8 cellular contexts compared by ENCODE assay signal in the genomic region with DNA sequence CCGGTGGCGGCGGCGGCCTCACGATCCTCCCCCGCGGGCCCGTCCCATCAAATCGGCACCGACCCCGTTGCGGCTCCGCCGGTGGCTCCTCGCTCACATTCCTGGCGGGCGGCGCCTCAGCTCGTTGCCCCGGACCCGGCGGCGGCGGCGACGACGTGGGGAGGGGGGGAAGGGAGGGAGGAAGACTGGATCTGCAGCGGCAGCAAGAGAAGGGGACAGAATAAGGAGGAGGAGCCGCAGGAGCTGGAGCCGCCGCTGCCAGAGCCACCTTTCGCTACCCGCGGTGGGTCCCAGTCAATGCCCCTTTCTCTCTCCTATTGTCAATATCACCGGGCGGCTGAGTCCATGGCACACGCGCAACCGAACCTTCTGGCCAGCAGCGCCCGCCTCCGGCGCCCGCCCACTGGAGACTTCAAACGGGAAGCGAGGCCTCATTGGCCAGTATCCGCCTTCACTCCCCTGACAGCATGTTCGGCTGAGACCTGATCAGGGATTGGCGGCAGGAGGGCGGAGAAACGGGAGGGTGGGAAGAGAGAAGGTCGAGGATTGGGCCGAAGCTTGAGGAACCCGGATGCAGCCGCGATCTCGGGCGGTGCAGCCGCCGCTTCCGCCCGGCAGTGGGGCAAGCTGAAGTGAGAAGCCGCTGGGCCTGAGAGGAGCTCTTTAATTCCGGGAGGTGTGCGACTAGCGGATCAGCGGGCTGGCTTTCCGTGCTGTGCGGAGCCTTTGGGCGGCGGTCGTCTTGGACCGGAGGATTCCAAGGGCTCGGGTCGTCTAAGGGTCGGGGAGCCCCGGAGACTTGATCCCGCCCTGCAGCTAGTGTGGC. TPM values are rescaled to one million over a fixed set of nuclear protein-coding genes. Genes with fewer than 3 reads are reported as not detected.
DNase-seq lines count a peak whose midpoint lies in the region; ATAC-seq, FAIRE-seq and TF ChIP-seq lines count a peak whose summit lies in the region.

A gene (minus strand): TSS at position 378 of the 826 bp plus-strand sequence. CDS start 3,692 bp downstream, outside the sequence.

- H3K9me3 ChIP-seq in H1 (ENCODE audit: insufficient read depth in 2 of 2, low read depth in 1 of 2, low read length in 1 of 2): no peaks in the 10 kb centered on the region

- CTCF ChIA-PET in H1 (lab: Charles Lee; ENCODE audit: partially characterized antibody): interaction anchor here (0.7 to 2.0 kb wide), 11 partner anchors 10 to 154 kb away, joined by 3 to 8 read pairs (median 4); no protein-coding TSS in a partner anchor

- H3K4me2 ChIP-seq in H1 (ENCODE audit: insufficient read depth in 1 of 2, low read depth in 2 of 2, low read length in 2 of 2): peak within 1 kb of the TSS; percentile 63 to 73

- H3K79me1 ChIP-seq in H1 (ENCODE audit: low read depth, low read length): no peaks in the 10 kb centered on the region

- H4K8ac ChIP-seq in H1 (ENCODE audit: extremely low read depth, insufficient read depth, low read length): peak within 1 kb of the TSS; percentile 96

- H3K9ac ChIP-seq in H1 (replicated peaks in 1 of 4; ENCODE audit: extremely low read depth in 1 of 4, low read depth in 3 of 4, low read length in 3 of 4): peak within 1 kb of the TSS; percentile 78 to 96 (median 82)

- no peaks in the 10 kb centered on the region for H3K27me3 ChIP-seq in H1 (replicated peaks in 1 of 4; ENCODE audit: control insufficient read depth in 3 of 4, extremely low read depth in 1 of 4, insufficient read depth in 3 of 4, low read length in 3 of 4)

- H3K56ac ChIP-seq in H1 (replicated peaks; ENCODE audit: insufficient read length, low read depth, low read length): peak within 1 kb of the TSS; percentile 74

- H2BK5ac ChIP-seq in H1 (ENCODE audit: low read depth, low read length): peak within 1 kb of the TSS; percentile 82; the same call in 1 of the 2 replicates

- TF ChIP-seq EP300 in H1 (IDR thresholded peaks at IDR 0.05; ENCODE audit: borderline replicate concordance in 1 of 2, low read depth in 2 of 2, low read length in 2 of 2): no peak; a peak in 1 of 3 replicates

- no peak for TF ChIP-seq CTCF in H1 (IDR thresholded peaks at IDR 0.05; ENCODE audit: control extremely low read depth in 1 of 3, insufficient read depth in 1 of 3, low read depth in 1 of 3, low read length in 3 of 3)

- TF ChIP-seq POLR2A in H1 (IDR thresholded peaks at IDR 0.05; ENCODE audit: control extremely low read depth in 1 of 2, low read depth in 2 of 2, low read length in 2 of 2): peak; percentile 57 to 93

- peaks cover 7% of the 10 kb centered on the region for H3K36me3 Mint-ChIP-seq in memory B cell

- peak within 1 kb of the TSS; percentile 69 for H3K27ac ChIP-seq in H1 (ENCODE audit: low read depth, low read length)

- H3K4me1 ChIP-seq in H1 (replicated peaks in 1 of 4; ENCODE audit: control insufficient read depth in 3 of 4, insufficient read depth in 4 of 4, low read length in 3 of 4): peaks cover 0 to 4% (median 0%) of the 10 kb centered on the region in 4 experiments; a peak in 3 of 7 replicates

- peak within 1 kb of the TSS; percentile 72 for H2AFZ ChIP-seq in H1 (ENCODE audit: low read length)

- no peak within 1 kb of the TSS for H3K23ac ChIP-seq in H1 (ENCODE audit: insufficient read length)

- H2BK12ac ChIP-seq in H1 (ENCODE audit: low read depth, low read length): no peak within 1 kb of the TSS

- no peak for TF ChIP-seq RAD21 in H1 (IDR thresholded peaks at IDR 0.05 in 1 of 2, conservative IDR thresholded peaks at IDR 0.05 in 1 of 2; ENCODE audit: low read depth in 2 of 2, low read length in 2 of 2)

- H3K4me3 ChIP-seq in H1 (ENCODE audit: extremely low read depth in 1 of 4, insufficient read depth in 2 of 4, low read depth in 3 of 4, low read length in 4 of 4): peak within 1 kb of the TSS; percentile 83 to 99 (median 88)

- no peak within 1 kb of the TSS for H3K14ac ChIP-seq in H1 (ENCODE audit: insufficient read length)

- no peaks in the 10 kb centered on the region for H3K27me3 Mint-ChIP-seq in memory B cell

- ATAC-seq in GM21367 (IDR thresholded peaks at IDR 0.05; ENCODE audit: unreplicated experiment): peak; percentile 92
- peak; percentile 92 for ATAC-seq in memory B cell (ENCODE audit: low read depth)

- H3K4me1 Mint-ChIP-seq in memory B cell: peaks cover 26% of the 10 kb centered on the region

- H4K91ac ChIP-seq in H1 (replicated peaks; ENCODE audit: insufficient read length, low read length): peak within 1 kb of the TSS; percentile 18

- H3K27ac Mint-ChIP-seq in memory B cell: peak within 1 kb of the TSS; percentile 93

- peak within 1 kb of the TSS; percentile 75; the same call in 1 of the 2 replicates for H3K18ac ChIP-seq in H1 (ENCODE audit: extremely low read depth, low read length)

- 1% methylated on average over 46 of the region's 78 CpGs; no CpG with 5 or more reads in 1 of the 2 experiments for WGBS in H1 (ENCODE audit: extremely low coverage in 1 of 2, insufficient coverage in 1 of 2, insufficient read length in 1 of 2, insufficient replicate concordance in 2 of 2, low coverage in 1 of 2, low lambda C conversion rate in 2 of 2, missing lambda C conversion rate in 1 of 2), 2 experiments

- H4K20me1 ChIP-seq in H1 (replicated peaks in 1 of 2; ENCODE audit: control insufficient read depth in 1 of 2, insufficient read depth in 2 of 2, low read length in 2 of 2): peaks cover 0 to 3% of the 10 kb centered on the region in 2 experiments

- DNase-seq in COLO829 (ENCODE audit: low spot score): peak; percentile 93
- DNase-seq in HTR-8/SVneo (ENCODE audit: insufficient read length, low spot score): peak; percentile 100
- DNase-seq in NOMO-1 treated with dmso at 0.1 percent for 144 hours (lab: John Stamatoyannopoulos, UW; ENCODE audit: unreplicated experiment): peak; percentile 98
- DNase-seq in activated CD8-positive, alpha-beta memory T cell treated with anti-CD3 and anti-CD28 coated beads for 48 hours (ENCODE audit: low read depth in 2 of 3, low spot score in 2 of 3): peak; percentile 71 to 95 (median 88)
- peak; percentile 93 to 98 for DNase-seq in H1 (ENCODE audit: low read depth in 1 of 2, low spot score in 2 of 2)
- DNase-seq in memory B cell (ENCODE audit: low spot score in 2 of 2): peak; percentile 92 to 97
- DNase-seq in stimulated activated CD8-positive, alpha-beta memory T cell treated with anti-CD3 and anti-CD28 coated beads, Interleukin-12 subunit alpha, Interleukin-12 subunit beta, amount 100 ng/mL, for 24 hours (ENCODE audit: extremely low read depth): peak; percentile 92

- H2AK5ac ChIP-seq in H1 (ENCODE audit: low read depth, low read length): no peak within 1 kb of the TSS

- no peak within 1 kb of the TSS for H2BK120ac ChIP-seq in H1 (replicated peaks; ENCODE audit: low read depth, low read length)

- H2BK20ac ChIP-seq in H1 (ENCODE audit: low read length): no peak within 1 kb of the TSS

- peaks cover 0 to 18% (median 5%) of the 10 kb centered on the region in 4 experiments; a peak in 6 of 8 replicates for H3K36me3 ChIP-seq in H1 (ENCODE audit: control insufficient read depth in 2 of 4, insufficient read depth in 4 of 4, low read length in 3 of 4)

- peak within 1 kb of the TSS; percentile 92 for H3K4me3 Mint-ChIP-seq in memory B cell

- no peaks in the 10 kb centered on the region for H3K9me3 Mint-ChIP-seq in memory B cell

- H3K23me2 ChIP-seq in H1 (ENCODE audit: low read depth, low read length): 0 out of 2 replicates have a peak, but pooled peaks cover 3% of the 10 kb centered on the region

- POLR2A ChIA-PET in H1 (lab: Charles Lee; ENCODE audit: partially characterized antibody): interaction anchor here (0.6 to 3.2 kb wide), 21 partner anchors 9 to 154 kb away, joined by 3 to 17 read pairs (median 4); a partner anchor contains a TSS

- peak within 1 kb of the TSS; percentile 57 for H3K4ac ChIP-seq in H1 (replicated peaks; ENCODE audit: insufficient read length, low read depth, low read length)

- no peak within 1 kb of the TSS for H2BK15ac ChIP-seq in H1 (ENCODE audit: low read length)

- H3K79me2 ChIP-seq in H1 (ENCODE audit: control insufficient read depth in 1 of 2, insufficient read depth in 2 of 2, low read length in 2 of 2): peaks cover 0 to 38% of the 10 kb centered on the region in 2 experiments; a peak in 3 of 4 replicates

- peak; percentile 100 for FAIRE-seq in HTR-8/SVneo (lab: Jason Lieb, UNC)
- peak; percentile 28 for FAIRE-seq in H1 (lab: Jason Lieb, UNC)

- peak within 1 kb of the TSS; percentile 80 for H4K5ac ChIP-seq in H1 (ENCODE audit: insufficient read length, low read depth, low read length)

TF ChIP-seq in H1, 55 proteins besides CTCF, POLR2A, EP300 and RAD21 (continues in another document):
- TF ChIP-seq RBBP5 (IDR thresholded peaks at IDR 0.05; ENCODE audit: borderline replicate concordance, low read depth, low read length) (0 out of 2 replicates have a peak, but pooled peaks have one; percentile 59), NRF1 (IDR thresholded peaks at IDR 0.05; ENCODE audit: low read depth, low read length) (no peak), KDM1A (IDR thresholded peaks at IDR 0.05; ENCODE audit: borderline replicate concordance, low read length) (peak; percentile 87; the same call in 1 of the 2 replicates), HDAC2 (IDR thresholded peaks at IDR 0.05; ENCODE audit: borderline replicate concordance in 1 of 2, low read depth in 2 of 2, low read length in 2 of 2) (0 out of 4 replicates have a peak, but pooled peaks of 1 of the 2 experiments have one; percentile 5), TEAD4 (IDR thresholded peaks at IDR 0.05; ENCODE audit: low read depth, low read length) (no peak), CREB1 (IDR thresholded peaks at IDR 0.05) (peak; percentile 62)
- TF ChIP-seq, protein P1, sequence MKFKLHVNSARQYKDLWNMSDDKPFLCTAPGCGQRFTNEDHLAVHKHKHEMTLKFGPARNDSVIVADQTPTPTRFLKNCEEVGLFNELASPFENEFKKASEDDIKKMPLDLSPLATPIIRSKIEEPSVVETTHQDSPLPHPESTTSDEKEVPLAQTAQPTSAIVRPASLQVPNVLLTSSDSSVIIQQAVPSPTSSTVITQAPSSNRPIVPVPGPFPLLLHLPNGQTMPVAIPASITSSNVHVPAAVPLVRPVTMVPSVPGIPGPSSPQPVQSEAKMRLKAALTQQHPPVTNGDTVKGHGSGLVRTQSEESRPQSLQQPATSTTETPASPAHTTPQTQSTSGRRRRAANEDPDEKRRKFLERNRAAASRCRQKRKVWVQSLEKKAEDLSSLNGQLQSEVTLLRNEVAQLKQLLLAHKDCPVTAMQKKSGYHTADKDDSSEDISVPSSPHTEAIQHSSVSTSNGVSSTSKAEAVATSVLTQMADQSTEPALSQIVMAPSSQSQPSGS (IDR thresholded peaks at IDR 0.05; ENCODE audit: low read length): no peak

RNA-seq across cellular contexts. Expression of the gene that starts here (rescaled TPM):
- total RNA-seq in H1 (2021; fragmentation: NEBNext Ultra II Directional; extraction: Animal tissue kit (Norgen Biotek cat#: 25700)): 59.6 and 64.6 TPM in 2 replicates
- polyA plus RNA-seq in H1 (2011; rRNA removed): 4.9 and 6.8 TPM in 2 replicates
- polyA plus RNA-seq in H1 (2011; cell fraction: cytosol; rRNA removed): 8.7 TPM
- 7.2 TPM for polyA plus RNA-seq in H1 (2011; cell fraction: nucleus; rRNA removed)
- polyA plus RNA-seq in H1 (2012, experiment 1 of 2): 14.5 to 24.8 TPM (median 19.9 TPM) in 4 replicates
- polyA plus RNA-seq in H1 (2012, experiment 2 of 2): 2.8 TPM
- polyA plus RNA-seq in H1 (2013, experiment 1 of 2): 33.3 TPM
- 32.0 TPM for polyA plus RNA-seq in H1 (2013, experiment 2 of 2)
- 20.9 and 27.1 TPM in 2 replicates for polyA minus RNA-seq in H1 (2011; rRNA and poly(A)+ RNA removed)
- 20.7 TPM for polyA minus RNA-seq in H1 (2011; cell fraction: cytosol; rRNA and poly(A)+ RNA removed)
- 42.6 TPM for polyA minus RNA-seq in H1 (2011; cell fraction: nucleus; rRNA and poly(A)+ RNA removed)

Comparison
In these comparisons a context has a peak if more than half of its experiments do, and no peak if none do; other contexts are left out.
1. Peak in every context shown above with its lines: DNase-seq, ATAC-seq, H3K4me3 ChIP-seq and H3K27ac ChIP-seq.